ENCODE assay signal across 1 cellular context in the genomic region with DNA sequence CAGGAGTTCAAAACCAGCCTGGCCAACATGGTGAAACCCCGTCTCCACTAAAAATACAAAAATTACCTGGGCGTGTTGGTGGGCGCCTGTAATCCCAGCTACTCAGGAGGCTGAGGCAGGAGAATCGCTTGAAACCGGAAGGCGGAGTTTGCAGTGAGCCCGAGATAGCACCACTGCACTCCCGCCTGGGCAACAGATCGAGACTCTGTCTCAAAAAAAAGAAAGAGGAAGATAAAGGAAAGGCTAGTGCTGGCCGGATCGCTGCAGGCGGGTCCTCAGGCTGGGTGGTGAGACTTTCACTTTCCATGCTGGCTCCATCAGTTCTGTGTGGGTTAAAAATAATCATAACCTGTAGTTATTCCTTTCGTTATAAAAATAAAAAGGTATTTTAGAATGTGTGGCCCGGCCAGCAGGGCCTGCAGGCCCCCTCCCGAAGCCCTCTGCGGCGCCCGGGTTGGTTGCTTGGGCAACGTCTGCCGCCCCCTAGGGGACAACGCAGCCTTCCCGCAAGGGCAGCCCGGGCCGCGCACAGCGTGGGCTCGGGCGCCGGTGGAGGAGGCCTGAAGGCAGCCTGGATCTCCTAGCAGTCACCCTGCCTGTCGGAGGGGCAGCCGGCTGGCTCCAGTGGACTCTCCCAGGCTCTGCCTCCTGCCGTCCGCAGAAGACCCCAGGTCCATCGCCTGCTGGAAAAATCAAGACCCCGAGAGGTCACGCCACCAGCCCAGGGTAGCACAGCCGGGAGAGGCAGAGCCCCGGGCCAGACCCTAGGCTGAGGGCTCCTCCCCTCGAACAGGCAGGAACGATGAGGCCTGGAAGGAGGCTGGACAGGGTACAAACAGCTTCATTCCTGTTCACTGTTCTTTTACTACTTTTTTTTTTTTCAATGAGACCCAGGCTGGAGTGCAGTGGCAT.
TF ChIP-seq lines count a peak whose summit lies in the region.

No MANE protein-coding gene starts in this region.

TF ChIP-seq in K562, 482 proteins besides CTCF, POLR2A, EP300 and RAD21 (continued from another document):
- TF ChIP-seq ATF1 (CRISPR knock-in tag; IDR thresholded peaks at IDR 0.05) = no peak
- no peak for TF ChIP-seq ATF1 (tag; IDR thresholded peaks at IDR 0.05)
- 0 out of 2 replicates have a peak, but pooled peaks have one; percentile 29 for TF ChIP-seq ZNF143 (CRISPR knock-in tag; IDR thresholded peaks at IDR 0.05)
- peak; percentile 46 for TF ChIP-seq RBFOX2 (IDR thresholded peaks at IDR 0.05; ENCODE audit: low read depth, low read length)
- no peak for TF ChIP-seq CCNT2 (IDR thresholded peaks at IDR 0.05; ENCODE audit: borderline replicate concordance, extremely low read depth, insufficient read length, low read depth, low read length)
- TF ChIP-seq ZBTB7A (IDR thresholded peaks at IDR 0.05; ENCODE audit: borderline replicate concordance, control insufficient read depth, low read depth, low read length) = peak; percentile 42; the same call in 1 of the 2 replicates
- TF ChIP-seq KLF13 (tag; IDR thresholded peaks at IDR 0.05; ENCODE audit: borderline replicate concordance, low read depth) = no peak
- TF ChIP-seq, protein P1, sequence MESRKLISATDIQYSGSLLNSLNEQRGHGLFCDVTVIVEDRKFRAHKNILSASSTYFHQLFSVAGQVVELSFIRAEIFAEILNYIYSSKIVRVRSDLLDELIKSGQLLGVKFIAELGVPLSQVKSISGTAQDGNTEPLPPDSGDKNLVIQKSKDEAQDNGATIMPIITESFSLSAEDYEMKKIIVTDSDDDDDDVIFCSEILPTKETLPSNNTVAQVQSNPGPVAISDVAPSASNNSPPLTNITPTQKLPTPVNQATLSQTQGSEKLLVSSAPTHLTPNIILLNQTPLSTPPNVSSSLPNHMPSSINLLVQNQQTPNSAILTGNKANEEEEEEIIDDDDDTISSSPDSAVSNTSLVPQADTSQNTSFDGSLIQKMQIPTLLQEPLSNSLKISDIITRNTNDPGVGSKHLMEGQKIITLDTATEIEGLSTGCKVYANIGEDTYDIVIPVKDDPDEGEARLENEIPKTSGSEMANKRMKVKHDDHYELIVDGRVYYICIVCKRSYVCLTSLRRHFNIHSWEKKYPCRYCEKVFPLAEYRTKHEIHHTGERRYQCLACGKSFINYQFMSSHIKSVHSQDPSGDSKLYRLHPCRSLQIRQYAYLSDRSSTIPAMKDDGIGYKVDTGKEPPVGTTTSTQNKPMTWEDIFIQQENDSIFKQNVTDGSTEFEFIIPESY (CRISPR knock-in tag; IDR thresholded peaks at IDR 0.05) = peak; percentile 99
- no peak for TF ChIP-seq RCOR1 (IDR thresholded peaks at IDR 0.05; ENCODE audit: borderline replicate concordance in 1 of 2, low read depth in 2 of 2, low read length in 2 of 2)
- TF ChIP-seq GTF2E2 (tag; IDR thresholded peaks at IDR 0.05) = no peak
- TF ChIP-seq NFIC (IDR thresholded peaks at IDR 0.05) = 0 out of 2 replicates have a peak, but pooled peaks have one; percentile 3
- TF ChIP-seq ZNF121 (CRISPR knock-in tag; conservative IDR thresholded peaks at IDR 0.05) = peak; percentile 91
- TF ChIP-seq FIP1L1 (IDR thresholded peaks at IDR 0.05; ENCODE audit: low read depth, low read length, poor library complexity, severe bottlenecking) = peak; percentile 37
- no peak for TF ChIP-seq TEAD2 (tag; IDR thresholded peaks at IDR 0.05)
- TF ChIP-seq RBM34 (IDR thresholded peaks at IDR 0.05; ENCODE audit: borderline replicate concordance, insufficient read depth, low read length) = no peak
- TF ChIP-seq HSF4 (CRISPR knock-in tag; IDR thresholded peaks at IDR 0.05; ENCODE audit: borderline replicate concordance) = no peak
